11 cellular contexts compared by ENCODE assay signal in genomic region chr13:48223016-48223385, GRCh38. TPM values are rescaled to one million over a fixed set of nuclear protein-coding genes. Genes with fewer than 3 reads are reported as not detected.
DNase-seq lines count a peak whose midpoint lies in the region; ATAC-seq, FAIRE-seq and TF ChIP-seq lines count a peak whose summit lies in the region.
"Had no signal": no experiment of that assay in that cellular context is flagged by ENCODE, and none has a peak within 500 bp of the region (broad histone marks: within the 10 kb centered on the region; RNA-seq: fewer than 3 reads in every experiment).

No MANE protein-coding gene starts in this region.

- TF ChIP-seq POLR2A in A549 (IDR thresholded peaks at IDR 0.05; ENCODE audit: low read length) = no peak

- POLR2A ChIA-PET in A549 (lab: Yijun Ruan, JAX) = no interaction called here

- H3K27ac Mint-ChIP-seq in naive B cell (peak overlapping the region in 1 of 6 donors; percentile 36), GM23338 (no peak overlapping the region)
- H3K27ac Mint-ChIP-seq in stimulated activated memory B cell treated with anti-CD40 and anti-IgM and Interleukin-4, amounts not matched to agents 10 μg/mL and 1 μg/mL and 100 μg/mL, for 72 hours = no peak overlapping the region
- H3K27ac Mint-ChIP-seq: endodermal cell had no signal

- H3K27me3 Mint-ChIP-seq in naive B cell = peaks cover 0 to 2% (median 0%) of the 10 kb centered on the region in 3 donors
- no peaks in the 10 kb centered on the region for H3K27me3 Mint-ChIP-seq in GM23338 (ENCODE audit: insufficient read depth, low read depth, poor library complexity)
- no peaks in the 10 kb centered on the region for H3K27me3 Mint-ChIP-seq in stimulated activated memory B cell treated with anti-CD40 and anti-IgM and Interleukin-4, amounts not matched to agents 10 μg/mL and 1 μg/mL and 100 μg/mL, for 72 hours

- H3K4me1 ChIP-seq in A549 (no peaks in the 10 kb centered on the region), colonic mucosa (no peaks in the 10 kb centered on the region), GM23338 (ENCODE audit: insufficient read depth) (no peaks in the 10 kb centered on the region), foreskin keratinocyte (no peaks in the 10 kb centered on the region)
- H3K4me1 ChIP-seq: Caco-2 had no signal

- no peak overlapping the region for H3K4me3 ChIP-seq in A549
- H3K4me3 ChIP-seq in Jurkat, Clone E6-1 (ENCODE audit: low read length) = peak overlapping the region; percentile 23; the same call in 1 of the 2 replicates
- no peak overlapping the region for H3K4me3 ChIP-seq in colonic mucosa
- H3K4me3 ChIP-seq in GM23338 = no peak overlapping the region

- H3K36me3 Mint-ChIP-seq in naive B cell = no peaks in the 10 kb centered on the region
- H3K36me3 Mint-ChIP-seq in GM23338 (ENCODE audit: low read depth) = no peaks in the 10 kb centered on the region
- H3K36me3 Mint-ChIP-seq in stimulated activated memory B cell treated with anti-CD40 and anti-IgM and Interleukin-4, amounts not matched to agents 10 μg/mL and 1 μg/mL and 100 μg/mL, for 72 hours = no peaks in the 10 kb centered on the region

- 32% methylated on average over 1 of the region's 1 CpG for WGBS in A549 (ENCODE audit: missing lambda C conversion rate)

- no peak for TF ChIP-seq RAD21 in A549 (conservative IDR thresholded peaks at IDR 0.05 in 1 of 2, IDR thresholded peaks at IDR 0.05 in 1 of 2)

- H3K79me2 ChIP-seq in GM23338 (replicated peaks; ENCODE audit: insufficient read depth) = no peaks in the 10 kb centered on the region

- TF ChIP-seq EP300 in A549 (IDR thresholded peaks at IDR 0.05) = no peak

- TF ChIP-seq CTCF in A549 (IDR thresholded peaks at IDR 0.05) = no peak
- TF ChIP-seq CTCF in colonic mucosa (IDR thresholded peaks at IDR 0.05) = no peak
- no peak for TF ChIP-seq CTCF in GM23338 (conservative IDR thresholded peaks at IDR 0.05; ENCODE audit: low read depth in 2 of 2)
- TF ChIP-seq CTCF in foreskin keratinocyte (conservative IDR thresholded peaks at IDR 0.05) = no peak

- H3K4me1 Mint-ChIP-seq in naive B cell (peaks cover 32 to 44% (median 37%) of the 10 kb centered on the region in 3 donors), GM23338 (no peaks in the 10 kb centered on the region)
- peaks cover 37% of the 10 kb centered on the region for H3K4me1 Mint-ChIP-seq in stimulated activated memory B cell treated with anti-CD40 and anti-IgM and Interleukin-4, amounts not matched to agents 10 μg/mL and 1 μg/mL and 100 μg/mL, for 72 hours
- H3K4me1 Mint-ChIP-seq: endodermal cell had no signal

- no peaks in the 10 kb centered on the region for H3K9me3 ChIP-seq in A549
- no peaks in the 10 kb centered on the region for H3K9me3 ChIP-seq in colonic mucosa
- H3K9me3 ChIP-seq: Caco-2 had no signal

- intact Hi-C loops in colonic mucosa (cut with DNase I) = no loop called here

- no peaks in the 10 kb centered on the region for H3K27me3 ChIP-seq in colonic mucosa
- no peaks in the 10 kb centered on the region for H3K27me3 ChIP-seq in GM23338 (ENCODE audit: insufficient read depth)
- no peaks in the 10 kb centered on the region for H3K27me3 ChIP-seq in foreskin keratinocyte

- H3K9ac ChIP-seq in colonic mucosa (ENCODE audit: low read depth in 2 of 2, low read length in 2 of 2) = no peak overlapping the region

- ATAC-seq in A549 = no peak
- ATAC-seq in naive B cell (ENCODE audit: low read depth in 2 of 2) = peak; percentile 28 to 43
- no peak for ATAC-seq in GM23338
- ATAC-seq in stimulated activated memory B cell treated with anti-CD40 and anti-IgM and Interleukin-4, amounts not matched to agents 10 μg/mL and 1 μg/mL and 100 μg/mL, for 72 hours = no peak
- ATAC-seq in GM18519 (IDR thresholded peaks at IDR 0.05; ENCODE audit: low FRiP score, unreplicated experiment) = no peak
- no peak for ATAC-seq in foreskin keratinocyte

- H3K4me2 ChIP-seq in A549 (peak overlapping the region; percentile 57), GM23338 (no peak overlapping the region)

- H4K20me1 ChIP-seq in GM23338 (replicated peaks; ENCODE audit: insufficient read depth) = no peaks in the 10 kb centered on the region

- H3K9me3 Mint-ChIP-seq in naive B cell (no peaks in the 10 kb centered on the region), GM23338 (no peaks in the 10 kb centered on the region)
- H3K9me3 Mint-ChIP-seq in stimulated activated memory B cell treated with anti-CD40 and anti-IgM and Interleukin-4, amounts not matched to agents 10 μg/mL and 1 μg/mL and 100 μg/mL, for 72 hours = no peaks in the 10 kb centered on the region
- H3K9me3 Mint-ChIP-seq: endodermal cell had no signal

- no peak for FAIRE-seq in A549 (lab: Jason Lieb, UNC)

- no peak overlapping the region for H2AFZ ChIP-seq in GM23338

- H3K4me3 Mint-ChIP-seq in naive B cell (peak overlapping the region in 5 of 8 donors; percentile 6 to 86 (median 24)), GM23338 (no peak overlapping the region)
- H3K4me3 Mint-ChIP-seq in stimulated activated memory B cell treated with anti-CD40 and anti-IgM and Interleukin-4, amounts not matched to agents 10 μg/mL and 1 μg/mL and 100 μg/mL, for 72 hours = no peak overlapping the region
- H3K4me3 Mint-ChIP-seq: endodermal cell had no signal

- H3K27ac ChIP-seq in A549 = peak overlapping the region; percentile 28 to 61; a peak in 2 of 6 replicates
- peak overlapping the region; percentile 73 for H3K27ac ChIP-seq in colonic mucosa
- no peak overlapping the region for H3K27ac ChIP-seq in GM23338 (ENCODE audit: low read depth)
- H3K27ac ChIP-seq in foreskin keratinocyte = no peak overlapping the region

- DNase-seq in A549 (ENCODE audit: low read depth in 1 of 2, low spot score in 1 of 2) (no peak), colonic mucosa (no peak), naive B cell (no peak), GM23338 (ENCODE audit: low spot score) (no peak), foreskin keratinocyte (no peak)
- DNase-seq in Jurkat, Clone E6-1 (ENCODE audit: low read depth, low spot score) = peak; percentile 51
- DNase-seq: Caco-2, endodermal cell, NCI-H345 had no signal

- H3F3A ChIP-seq in GM23338 (replicated peaks; ENCODE audit: low read depth) = no peaks in the 10 kb centered on the region

- CTCF ChIA-PET in A549 (lab: Yijun Ruan, JAX) = no interaction called here

- no peaks in the 10 kb centered on the region for H3K9me2 ChIP-seq in GM23338 (ENCODE audit: insufficient read depth)

- H3K36me3 ChIP-seq in colonic mucosa (no peaks in the 10 kb centered on the region), GM23338 (ENCODE audit: insufficient read depth) (no peaks in the 10 kb centered on the region; the same call in 1 of the 2 replicates)

TF ChIP-seq in A549, 52 proteins besides CTCF, POLR2A, EP300 and RAD21:
- TF ChIP-seq KDM5A (IDR thresholded peaks at IDR 0.05) (no peak), SREBF2 (IDR thresholded peaks at IDR 0.05) (no peak), MAZ (IDR thresholded peaks at IDR 0.05; ENCODE audit: borderline replicate concordance, low read depth, low read length) (no peak), RARB (CRISPR knock-in tag; IDR thresholded peaks at IDR 0.05) (no peak), NR3C1 (IDR thresholded peaks at IDR 0.05) (no peak), BCL3 (IDR thresholded peaks at IDR 0.05) (no peak)

TF ChIP-seq in GM23338, 12 proteins besides CTCF, POLR2A, EP300 and RAD21 (continues in another document):
- TF ChIP-seq NANOG (IDR thresholded peaks at IDR 0.05; ENCODE audit: borderline replicate concordance) = no peak
- TF ChIP-seq CREB1 (CRISPR knock-in tag; IDR thresholded peaks at IDR 0.05; ENCODE audit: low read depth) = no peak
- TF ChIP-seq EZH2phosphoT487 (IDR thresholded peaks at IDR 0.05; ENCODE audit: unreplicated experiment) = no peak
- no peak for TF ChIP-seq JUNB (IDR thresholded peaks at IDR 0.05; ENCODE audit: unreplicated experiment)
- TF ChIP-seq EZH2 (IDR thresholded peaks at IDR 0.05; ENCODE audit: low read depth, unreplicated experiment) = no peak
- no peak for TF ChIP-seq ZNF331 (CRISPR knock-in tag; IDR thresholded peaks at IDR 0.05; ENCODE audit: low read depth)
- TF ChIP-seq ZNF114 (CRISPR knock-in tag; IDR thresholded peaks at IDR 0.05) = no peak
- no peak for TF ChIP-seq STAT1 (IDR thresholded peaks at IDR 0.05; ENCODE audit: unreplicated experiment)
- TF ChIP-seq REST (IDR thresholded peaks at IDR 0.05; ENCODE audit: unreplicated experiment) = no peak

RNA-seq across cellular contexts. Expression of gene ITM2B, which starts 10.0 kb away (rescaled TPM):
- polyA plus RNA-seq in A549 (2011; rRNA removed) (226 and 234 TPM in 2 replicates), A549 (2017; fragmentation: RNase III; extraction: RNeasy Plus Mini Kit Qiagen cat#74134 plus additional on column Dnase treatment) (94.1 to 116 TPM (median 115 TPM) in 3 replicates), naive B cell (ENCODE audit: low read depth in 6 of 6) (100 to 1,000 TPM; 633 to 911 (median 766) TPM), GM23338 (2016; fragmentation: Nextera tagmentation; extraction: Ambion mirVana) (307 and 318 TPM in 2 replicates), foreskin keratinocyte (252 and 272 TPM in 2 replicates)
- 57.7 and 60.8 TPM in 2 replicates for polyA plus RNA-seq in A549 (2012; cell fraction: cytosol; rRNA removed)
- polyA plus RNA-seq in A549 (2012; cell fraction: nucleus; rRNA removed) = 35.4 and 40.4 TPM in 2 replicates
- 23.6 and 23.8 TPM in 2 replicates for polyA minus RNA-seq in A549 (2011; rRNA and poly(A)+ RNA removed)
- 203 TPM for polyA plus RNA-seq in Jurkat, Clone E6-1 (2012; ENCODE audit: insufficient read depth, insufficient read length)
- total RNA-seq in colonic mucosa (100 to 1,000 TPM; 257 to 456 TPM), foreskin keratinocyte (211 and 221 TPM in 2 replicates)
- total RNA-seq in GM23338 (2014; rRNA removed; shearing (Covaris generic)) = 139 and 167 TPM in 2 replicates

Comparison
In these comparisons a context has a peak if more than half of its experiments do, and no peak if none do; other contexts are left out.
1. ATAC-seq: peak in naive B cell (2 of 2); none in A549 (0 of 2), GM23338 (single experiment), stimulated activated memory B cell treated with anti-CD40 and anti-IgM and Interleukin-4, amounts not matched to agents 10 μg/mL and 1 μg/mL and 100 μg/mL, for 72 hours (single experiment), GM18519 (single experiment) and foreskin keratinocyte (single experiment).
2. H3K27ac ChIP-seq: peak in A549 (2 of 2) and colonic mucosa (single experiment); none in GM23338 (single experiment) and foreskin keratinocyte (single experiment).
3. H3K4me3 Mint-ChIP-seq: peak in naive B cell (5 of 8); none in GM23338 (single experiment) and stimulated activated memory B cell treated with anti-CD40 and anti-IgM and Interleukin-4, amounts not matched to agents 10 μg/mL and 1 μg/mL and 100 μg/mL, for 72 hours (single experiment).